7 cellular contexts compared by ENCODE assay signal in the genomic region with DNA sequence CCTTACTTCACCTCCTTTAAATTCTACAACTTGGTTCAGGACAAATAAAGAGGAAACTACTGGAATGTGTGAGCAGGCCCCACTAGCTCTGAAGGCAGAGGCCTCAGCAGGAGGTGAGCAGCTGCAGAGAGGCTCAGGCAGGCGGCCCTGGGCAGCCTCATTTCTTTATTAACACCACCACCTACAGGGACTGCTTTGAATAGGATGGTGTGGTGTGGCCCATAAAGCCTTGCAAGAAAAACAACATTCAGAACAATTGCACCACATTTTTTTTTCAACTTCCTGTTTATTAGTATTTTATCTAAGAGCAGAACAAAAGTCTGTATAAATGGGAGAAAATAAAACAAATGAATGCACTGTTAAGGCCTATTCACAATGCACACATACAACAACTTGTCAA.
DNase-seq lines count a peak whose midpoint lies in the region; ATAC-seq, FAIRE-seq and TF ChIP-seq lines count a peak whose summit lies in the region.
"Not testable (repeated sequence)": the region's sequence is repeated elsewhere in the genome, so short reads cannot be mapped to it uniquely, and the experiment has no call there.

No MANE protein-coding gene starts in this region.

- H3K4me3 Mint-ChIP-seq in naive thymus-derived CD8-positive, alpha-beta T cell: not testable (repeated sequence)

- intact Hi-C loops in K562 (cut with micrococcal nuclease): not testable (repeated sequence)

- not testable (repeated sequence) for H3K36me3 Mint-ChIP-seq in naive thymus-derived CD8-positive, alpha-beta T cell

- H3K27me3 ChIP-seq in SK-N-SH (ENCODE audit: insufficient read depth); K562 (ENCODE audit: control insufficient read depth in 2 of 2, insufficient read depth in 2 of 2, low read length in 2 of 2): not testable (repeated sequence)

- not testable (repeated sequence) for H3K9me3 Mint-ChIP-seq in naive thymus-derived CD8-positive, alpha-beta T cell

- H3K27me3 Mint-ChIP-seq in naive thymus-derived CD8-positive, alpha-beta T cell: not testable (repeated sequence)

- H4K20me1 ChIP-seq in SK-N-SH (ENCODE audit: insufficient read depth): peaks cover 34% of the 10 kb centered on the region
- H4K20me1 ChIP-seq in K562 (replicated peaks; ENCODE audit: control insufficient read depth, insufficient read depth, low read length): not testable (repeated sequence)

- TF ChIP-seq RAD21 in SK-N-SH (IDR thresholded peaks at IDR 0.05; ENCODE audit: low read length): peak; percentile 25; the same call in 1 of the 2 replicates
- TF ChIP-seq RAD21 in K562 (CRISPR knock-in tag; conservative IDR thresholded peaks at IDR 0.05 in 1 of 2, IDR thresholded peaks at IDR 0.05 in 1 of 2): not testable (repeated sequence)

- H3K27ac ChIP-seq in SK-N-SH (ENCODE audit: low read depth in 2 of 2, low read length in 1 of 2); K562 (ENCODE audit: extremely low read depth, low read depth, low read length): not testable (repeated sequence)

- WGBS in SK-N-SH (ENCODE audit: low lambda C conversion rate): no CpG with 5 or more reads among the region's 1 CpG
- no CpG with 5 or more reads among the region's 1 CpG for WGBS in K562 (ENCODE audit: insufficient coverage, low coverage, missing lambda C conversion rate)

- H2AFZ ChIP-seq in SK-N-SH (ENCODE audit: low read depth); K562 (ENCODE audit: low read depth, low read length): not testable (repeated sequence)

- TF ChIP-seq EP300 in SK-N-SH (IDR thresholded peaks at IDR 0.05; ENCODE audit: borderline replicate concordance in 1 of 2, low read depth in 1 of 2, low read length in 1 of 2); K562 (IDR thresholded peaks at IDR 0.05; ENCODE audit: low read length): not testable (repeated sequence)

- H3K4me3 ChIP-seq in SK-N-SH (ENCODE audit: low read depth in 2 of 2, low read length in 1 of 2); K562: not testable (repeated sequence)

- CTCF ChIA-PET in SK-N-SH (lab: Yijun Ruan, JAX); K562 (lab: Yijun Ruan, JAX; ENCODE audit: low intra/inter-chr PET ratio): not testable (repeated sequence)

- not testable (repeated sequence) for H3K9me3 ChIP-seq in SK-N-SH; K562 (replicated peaks; ENCODE audit: control insufficient read depth, insufficient read depth, low read depth, low read length)

- TF ChIP-seq CTCF in SK-N-SH (IDR thresholded peaks at IDR 0.05): not testable (repeated sequence)
- TF ChIP-seq CTCF in K562 (IDR thresholded peaks at IDR 0.05 in 2 of 3, conservative IDR thresholded peaks at IDR 0.05 in 1 of 3; ENCODE audit: insufficient read depth in 2 of 3, low read depth in 1 of 3, low read length in 3 of 3): peak in 1 of 3 experiments; percentile 18; a peak in 1 of 6 replicates

- FAIRE-seq in K562 (lab: Jason Lieb, UNC): peak; percentile 82

- not testable (repeated sequence) for BruUV-seq in K562 (replicated peaks; lab: Mats Ljungman, UMichigan)

- H3F3A ChIP-seq in SK-N-SH (replicated peaks; ENCODE audit: insufficient read depth): not testable (repeated sequence)

- DNase-seq in SK-N-SH: not testable (repeated sequence)
- DNase-seq in K562 (ENCODE audit: extremely low read depth in 1 of 4, low spot score in 3 of 4) (peak in 1 of 4 experiments; percentile 42), globus pallidus (ENCODE audit: low spot score) (peak; percentile 20)
- DNase-seq in naive thymus-derived CD8-positive, alpha-beta T cell: peak in 9 of 10 donors; percentile 6 to 66 (median 37)

- not testable (repeated sequence) for TF ChIP-seq POLR2A in GM18505 (IDR thresholded peaks at IDR 0.05; ENCODE audit: borderline replicate concordance, extremely low read depth, insufficient read depth, insufficient read length); K562 (conservative IDR thresholded peaks at IDR 0.05)

- H3K9ac ChIP-seq in SK-N-SH; K562 (ENCODE audit: insufficient read depth in 1 of 2, low read depth in 2 of 2, low read length in 2 of 2): not testable (repeated sequence)

- H3K4me1 Mint-ChIP-seq in naive thymus-derived CD8-positive, alpha-beta T cell: not testable (repeated sequence)

- in situ Hi-C loops in K562 (cut with MboI): not testable (repeated sequence)

- peak; percentile 83 for ATAC-seq in GM18505 (IDR thresholded peaks at IDR 0.05; ENCODE audit: unreplicated experiment)
- peak; percentile 84 for ATAC-seq in GM21825 (IDR thresholded peaks at IDR 0.05; ENCODE audit: unreplicated experiment)
- peak; percentile 62 for ATAC-seq in HG03378 (IDR thresholded peaks at IDR 0.05; ENCODE audit: unreplicated experiment)
- ATAC-seq in K562: peak; percentile 91
- peak; percentile 99 for ATAC-seq in naive thymus-derived CD8-positive, alpha-beta T cell

- H3K36me3 ChIP-seq in SK-N-SH (replicated peaks in 1 of 2; ENCODE audit: control insufficient read depth in 1 of 2, insufficient read depth in 2 of 2, low read length in 1 of 2); K562 (ENCODE audit: control insufficient read depth, insufficient read depth, low read length): not testable (repeated sequence)

- not testable (repeated sequence) for H3K9me2 ChIP-seq in SK-N-SH

- H3K4me2 ChIP-seq in SK-N-SH; K562 (ENCODE audit: insufficient read depth, low read length): not testable (repeated sequence)

- H3K4me1 ChIP-seq in SK-N-SH (ENCODE audit: control insufficient read depth in 1 of 2, insufficient read depth in 2 of 2, low read depth in 1 of 2, low read length in 1 of 2); K562 (replicated peaks in 1 of 2; ENCODE audit: control insufficient read depth in 2 of 2, insufficient read depth in 2 of 2, low read length in 2 of 2): not testable (repeated sequence)

- H3K79me2 ChIP-seq in SK-N-SH (ENCODE audit: insufficient read depth) (peaks cover 37% of the 10 kb centered on the region), K562 (ENCODE audit: control insufficient read depth, insufficient read depth, low read length) (peaks cover 47% of the 10 kb centered on the region)

- POLR2A ChIA-PET in SK-N-SH (lab: Yijun Ruan, JAX); K562 (lab: Yijun Ruan, JAX); naive thymus-derived CD8-positive, alpha-beta T cell (lab: Charles Lee): not testable (repeated sequence)

- H3K27ac Mint-ChIP-seq in naive thymus-derived CD8-positive, alpha-beta T cell: not testable (repeated sequence)

- not testable (repeated sequence) for H3K9me1 ChIP-seq in K562 (ENCODE audit: control insufficient read depth, insufficient read depth, low read length)

TF ChIP-seq in K562, 482 proteins besides CTCF, POLR2A, EP300 and RAD21 (continues in another document):
- TF ChIP-seq GABPA (tag; conservative IDR thresholded peaks at IDR 0.05; ENCODE audit: low read depth): peak; percentile 32; the same call in 1 of the 2 replicates
